28 cellular contexts compared by ENCODE assay signal in the genomic region with DNA sequence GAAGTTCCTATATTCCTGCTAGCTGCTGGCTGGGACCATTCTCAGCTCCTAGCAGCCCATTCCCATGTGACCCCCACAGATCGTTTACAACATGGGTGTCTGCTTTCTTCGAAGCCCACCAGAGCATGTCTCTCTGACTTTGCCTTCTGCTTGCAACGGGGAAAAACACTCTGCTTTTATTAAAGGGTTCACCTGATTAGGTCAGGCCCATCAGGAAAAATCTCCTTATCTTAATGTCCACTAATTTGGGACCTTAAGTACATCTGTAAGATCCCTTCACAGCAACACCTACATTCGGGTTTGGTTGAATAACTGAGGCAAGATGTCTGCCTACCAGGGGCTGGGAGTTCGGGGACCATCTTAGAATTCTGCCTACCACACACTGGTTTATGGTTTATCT.
"Had no signal": no experiment of that assay in that cellular context is flagged by ENCODE, and none has a peak within 500 bp of the region (broad histone marks: within the 10 kb centered on the region; RNA-seq: fewer than 3 reads in every experiment).

No MANE protein-coding gene starts in this region.

- FAIRE-seq: urothelium cell line had no signal

- H3K27ac Mint-ChIP-seq: stimulated activated memory B cell treated with anti-CD40 and anti-IgM and Interleukin-4, amounts not matched to agents 10 μg/mL and 1 μg/mL and 100 μg/mL, for 72 hours; stimulated activated naive B cell treated with anti-CD40 and anti-IgM and Interleukin-4, amounts not matched to agents 10 μg/mL and 1 μg/mL and 100 μg/mL, for 72 hours; stimulated activated naive CD8-positive, alpha-beta T cell treated with anti-CD3 and anti-CD28 coated beads, Interleukin-15, amount 100 ng/mL, for 72 hours; stimulated activated naive CD8-positive, alpha-beta T cell treated with anti-CD3 and anti-CD28 coated beads, Interleukin-15, Interleukin-2, amounts not matched to agents 100 ng/mL and 50 ng/mL, for 24 hours; type B pancreatic cell had no signal

- DNase-seq: stimulated activated CD4-positive, alpha-beta T cell treated with anti-CD3 and anti-CD28 coated beads, Interleukin-2, amount 100 ng/mL, for 48 hours; stimulated activated CD4-positive, alpha-beta T cell treated with anti-CD3 and anti-CD28 coated beads, Interleukin-4, amount 100 ng/mL, for 1 hour; stimulated activated CD4-positive, alpha-beta T cell treated with anti-CD3 and anti-CD28 coated beads, Interleukin-4, amount 100 ng/mL, for 24 hours; stimulated activated CD4-positive, alpha-beta T cell treated with anti-CD3 and anti-CD28 coated beads, Interleukin-4, amount 100 ng/mL, for 4 hours; stimulated activated CD8-positive, alpha-beta memory T cell treated with anti-CD3 and anti-CD28 coated beads, Interleukin-4, amount 100 ng/mL, for 48 hours; stimulated activated naive B cell treated with anti-CD40 and anti-IgM and Interleukin-4, amounts not matched to agents 10 μg/mL and 1 μg/mL and 100 μg/mL, for 72 hours; stimulated activated naive CD4-positive, alpha-beta T cell; stimulated activated naive CD4-positive, alpha-beta T cell treated with Interleukin-2 at 50 U/mL for 16 hours; stimulated activated naive CD8-positive, alpha-beta T cell treated with anti-CD3 and anti-CD28 coated beads, Interleukin-15, amount 100 ng/mL, for 72 hours; stimulated activated naive CD8-positive, alpha-beta T cell treated with anti-CD3 and anti-CD28 coated beads, Interleukin-15, Interleukin-2, amounts not matched to agents 100 U/mL and 50 U/mL, for 24 hours; stomach; substantia nigra; testis; thyroid gland; tibial artery; transverse colon; trophoblast cell; upper lobe of left lung; upper lobe of right lung; uterus had no signal

- H3K4me1 Mint-ChIP-seq: stimulated activated memory B cell treated with anti-CD40 and anti-IgM and Interleukin-4, amounts not matched to agents 10 μg/mL and 1 μg/mL and 100 μg/mL, for 72 hours; stimulated activated naive CD8-positive, alpha-beta T cell treated with anti-CD3 and anti-CD28 coated beads, Interleukin-15, amount 100 ng/mL, for 72 hours had no signal

- H3K27ac ChIP-seq: stomach, suprapubic skin, testis, thoracic aorta, thyroid gland, tibial artery, tibial nerve, transverse colon, upper lobe of left lung, upper lobe of right lung, uterus, vagina had no signal

- H3K9me3 ChIP-seq: stomach, suprapubic skin, testis, thoracic aorta, thyroid gland, tibial artery, tibial nerve, transverse colon, upper lobe of right lung, uterus, vagina had no signal

- H3K27me3 ChIP-seq: stomach, suprapubic skin, testis, thyroid gland, tibial artery, tibial nerve, transverse colon, upper lobe of left lung, upper lobe of right lung, uterus, vagina had no signal

- H3K4me3 ChIP-seq: stomach, suprapubic skin, testis, thoracic aorta, thyroid gland, tibial artery, tibial nerve, transverse colon, upper lobe of left lung, upper lobe of right lung, uterus, vagina had no signal

- H3K9me3 Mint-ChIP-seq: stimulated activated memory B cell treated with anti-CD40 and anti-IgM and Interleukin-4, amounts not matched to agents 10 μg/mL and 1 μg/mL and 100 μg/mL, for 72 hours had no signal

- H3K4me3 Mint-ChIP-seq: stimulated activated memory B cell treated with anti-CD40 and anti-IgM and Interleukin-4, amounts not matched to agents 10 μg/mL and 1 μg/mL and 100 μg/mL, for 72 hours; stimulated activated naive B cell treated with anti-CD40 and anti-IgM and Interleukin-4, amounts not matched to agents 10 μg/mL and 1 μg/mL and 100 μg/mL, for 72 hours; stimulated activated naive CD8-positive, alpha-beta T cell treated with anti-CD3 and anti-CD28 coated beads, Interleukin-15, amount 100 ng/mL, for 72 hours; stimulated activated naive CD8-positive, alpha-beta T cell treated with anti-CD3 and anti-CD28 coated beads, Interleukin-15, Interleukin-2, amounts not matched to agents 100 ng/mL and 50 ng/mL, for 24 hours; type B pancreatic cell had no signal

- H3K36me3 ChIP-seq: stomach, suprapubic skin, thoracic aorta, thyroid gland, tibial artery, transverse colon, upper lobe of left lung, upper lobe of right lung, uterus, vagina had no signal

- H3K4me1 ChIP-seq: testis, thyroid gland, transverse colon, upper lobe of left lung, upper lobe of right lung, uterus had no signal

- ATAC-seq: stimulated activated memory B cell treated with anti-CD40 and anti-IgM and Interleukin-4, amounts not matched to agents 10 μg/mL and 1 μg/mL and 100 μg/mL, for 72 hours; stimulated activated naive B cell treated with anti-CD40 and anti-IgM and Interleukin-4, amounts not matched to agents 10 μg/mL and 1 μg/mL and 100 μg/mL, for 72 hours; stimulated activated naive CD8-positive, alpha-beta T cell treated with anti-CD3 and anti-CD28 coated beads, Interleukin-15, amount 100 ng/mL, for 72 hours; stimulated activated naive CD8-positive, alpha-beta T cell treated with anti-CD3 and anti-CD28 coated beads, Interleukin-15, Interleukin-2, amounts not matched to agents 100 U/mL and 50 U/mL, for 24 hours; upper lobe of right lung had no signal
